In genomic region chr2:32559136-32559535, GRCh38 we compare ENCODE assay signal across 13 cellular contexts.
DNase-seq lines count a peak whose midpoint lies in the region; ATAC-seq and TF ChIP-seq lines count a peak whose summit lies in the region.
"Had no signal": no experiment of that assay in that cellular context is flagged by ENCODE, and none has a peak within 500 bp of the region (broad histone marks: within the 10 kb centered on the region; RNA-seq: fewer than 3 reads in every experiment).

No MANE protein-coding gene starts in this region.

- TF ChIP-seq EP300 in SK-N-SH (IDR thresholded peaks at IDR 0.05; ENCODE audit: borderline replicate concordance in 1 of 2, low read depth in 1 of 2, low read length in 1 of 2), result no peak

- H2AFZ ChIP-seq in SK-N-SH (ENCODE audit: low read depth) (no peak overlapping the region), PC-3 (ENCODE audit: low read length) (no peak overlapping the region)

- H3K9ac ChIP-seq in SK-N-SH (no peak overlapping the region), PC-3 (ENCODE audit: low read length) (no peak overlapping the region)

- H3K4me2 ChIP-seq in SK-N-SH, result no peak overlapping the region
- no peak overlapping the region for H3K4me2 ChIP-seq in PC-3 (ENCODE audit: low read length)

- POLR2A ChIA-PET in SK-N-SH (lab: Yijun Ruan, JAX) (no interaction called here), PC-3 (lab: Charles Lee; ENCODE audit: unreplicated experiment) (no interaction called here)

- intact Hi-C loops in dorsolateral prefrontal cortex (cut with DNase I) (loop anchor here (5.0 to 10.0 kb wide), 5 partner anchors 68 to 1026 kb away; partner anchors contain the start of genes LTBP1 (in 1 of the 2) and TTC27 (in 1 of the 2)), PC-3 (cut with micrococcal nuclease) (no loop called here)

- TF ChIP-seq CTCF in SK-N-SH (IDR thresholded peaks at IDR 0.05) (no peak), dorsolateral prefrontal cortex (IDR thresholded peaks at IDR 0.05 in 54 of 56, conservative IDR thresholded peaks at IDR 0.05 in 2 of 56; ENCODE audit: low read depth in 1 of 56, partially characterized antibody in 56 of 56) (peak in 2 of 56 donors; percentile 17), PC-3 (conservative IDR thresholded peaks at IDR 0.05; ENCODE audit: low read depth, low read length) (no peak)

- H3K4me3 ChIP-seq in SK-N-SH (ENCODE audit: low read depth in 2 of 2, low read length in 1 of 2), result no peak overlapping the region
- H3K4me3 ChIP-seq in dorsolateral prefrontal cortex, result peak overlapping the region in 23 of 59 donors; percentile 0 to 53 (median 17)
- H3K4me3 ChIP-seq in PC-3 (ENCODE audit: low read length), result no peak overlapping the region
- H3K4me3 ChIP-seq: psoas muscle, upper lobe of left lung had no signal

- H3K4me1 ChIP-seq in SK-N-SH (ENCODE audit: control insufficient read depth in 1 of 2, insufficient read depth in 2 of 2, low read depth in 1 of 2, low read length in 1 of 2) (no peaks in the 10 kb centered on the region), PC-3 (ENCODE audit: insufficient read depth, low read length) (no peaks in the 10 kb centered on the region)
- H3K4me1 ChIP-seq: psoas muscle had no signal

- H3K27ac ChIP-seq in SK-N-SH (ENCODE audit: low read depth in 2 of 2, low read length in 1 of 2) (peak overlapping the region in 1 of 2 experiments; percentile 18; a peak in 1 of 4 replicates), dorsolateral prefrontal cortex (peak overlapping the region; percentile 45 to 96 (median 87)), PC-3 (ENCODE audit: low read length) (no peak overlapping the region)
- H3K27ac ChIP-seq: psoas muscle, upper lobe of left lung had no signal

- H3K9me3 ChIP-seq in SK-N-SH, result no peaks in the 10 kb centered on the region
- no peaks in the 10 kb centered on the region for H3K9me3 ChIP-seq in PC-3 (ENCODE audit: low read length)
- H3K9me3 ChIP-seq: psoas muscle, upper lobe of left lung had no signal

- 97% methylated on average over 3 of the region's 3 CpGs for WGBS in SK-N-SH (ENCODE audit: low lambda C conversion rate)

- H3K27me3 ChIP-seq in SK-N-SH (ENCODE audit: insufficient read depth), result no peaks in the 10 kb centered on the region
- no peaks in the 10 kb centered on the region for H3K27me3 ChIP-seq in dorsolateral prefrontal cortex
- no peaks in the 10 kb centered on the region for H3K27me3 ChIP-seq in PC-3 (ENCODE audit: low read length)
- H3K27me3 ChIP-seq: upper lobe of left lung had no signal

- H3K9me2 ChIP-seq in SK-N-SH (no peaks in the 10 kb centered on the region), PC-3 (replicated peaks; ENCODE audit: low read length) (no peaks in the 10 kb centered on the region)

- CTCF ChIA-PET in SK-N-SH (lab: Yijun Ruan, JAX) (interaction anchor here (1.1 to 2.5 kb wide), 4 partner anchors 10 to 813 kb away, joined by 3 to 8 read pairs (median 4); no protein-coding TSS in a partner anchor), PC-3 (lab: Charles Lee) (no interaction called here)

- H3K36me3 ChIP-seq in SK-N-SH (replicated peaks in 1 of 2; ENCODE audit: control insufficient read depth in 1 of 2, insufficient read depth in 2 of 2, low read length in 1 of 2) (peaks cover 32 to 46% of the 10 kb centered on the region in 2 experiments), PC-3 (ENCODE audit: low read depth, low read length) (peaks cover 12% of the 10 kb centered on the region)

- H3K79me2 ChIP-seq in SK-N-SH (ENCODE audit: insufficient read depth) (0 out of 2 replicates have a peak, but pooled peaks cover 3% of the 10 kb centered on the region), PC-3 (ENCODE audit: low read length) (no peaks in the 10 kb centered on the region)

- ATAC-seq in SK-N-SH treated with all-trans-retinoic acid at 6 μM for 48 hours (no peak), PC-3 (no peak), esophagus mucosa (no peak)

- H4K20me1 ChIP-seq in SK-N-SH (ENCODE audit: insufficient read depth) (no peaks in the 10 kb centered on the region), PC-3 (ENCODE audit: low read length) (no peaks in the 10 kb centered on the region)

- no peak for DNase-seq in SK-N-SH
- peak in 9 of 10 donors; percentile 11 to 85 (median 72) for DNase-seq in dorsolateral prefrontal cortex
- DNase-seq in iris pigment epithelial cell (ENCODE audit: low read depth), result peak; percentile 54
- DNase-seq in superior temporal gyrus (ENCODE audit: extremely low spot score), result peak; percentile 93
- no peak for DNase-seq in NCI-H2107 treated with DMSO at 0.1 percent for 48 hours (lab: John Stamatoyannopoulos, UW; ENCODE audit: unreplicated experiment)
- no peak for DNase-seq in PC-3
- DNase-seq: activated CD4-positive, alpha-beta T cell treated with anti-CD3 and anti-CD28 coated beads for 1 hour; activated effector memory CD4-positive, alpha-beta T cell treated with Interleukin-2 at 50 U/mL for 16 hours; NCI-H2081 treated with DMSO at 0.1 percent for 48 hours; psoas muscle had no signal

- TF ChIP-seq RAD21 in SK-N-SH (IDR thresholded peaks at IDR 0.05; ENCODE audit: low read length), result no peak

- peaks cover 15% of the 10 kb centered on the region for H3F3A ChIP-seq in SK-N-SH (replicated peaks; ENCODE audit: insufficient read depth)
- H3F3A ChIP-seq in PC-3 (ENCODE audit: low read length, unreplicated experiment), result no peaks in the 10 kb centered on the region

- no TSS peak for BruUV-seq in PC-3 (replicated peaks; lab: Mats Ljungman, UMichigan)

TF ChIP-seq in SK-N-SH treated with all-trans-retinoic acid at 6 μM for 48 hours, 23 proteins besides CTCF, POLR2A, EP300 and RAD21 (continues in another document):
- TF ChIP-seq ZFP3 (CRISPR knock-in tag; IDR thresholded peaks at IDR 0.05) (no peak), PPARA (CRISPR knock-in tag; IDR thresholded peaks at IDR 0.05; ENCODE audit: borderline replicate concordance) (no peak), ISL1 (CRISPR knock-in tag; IDR thresholded peaks at IDR 0.05) (0 out of 2 replicates have a peak, but pooled peaks have one; percentile 27), ZNF8 (CRISPR knock-in tag; IDR thresholded peaks at IDR 0.05) (no peak), CREB5 (CRISPR knock-in tag; IDR thresholded peaks at IDR 0.05; ENCODE audit: low read depth) (no peak)

TF ChIP-seq in SK-N-SH, 30 proteins besides CTCF, POLR2A, EP300 and RAD21:
- no peak for TF ChIP-seq RFX5 (IDR thresholded peaks at IDR 0.05; ENCODE audit: low read length)
- TF ChIP-seq TAF1 (IDR thresholded peaks at IDR 0.05; ENCODE audit: borderline replicate concordance, low read depth, low read length), result no peak
- no peak for TF ChIP-seq TEAD4 (IDR thresholded peaks at IDR 0.05; ENCODE audit: borderline replicate concordance, insufficient read depth)
- no peak for TF ChIP-seq PBX3 (IDR thresholded peaks at IDR 0.05)
- no peak for TF ChIP-seq RCOR1 (IDR thresholded peaks at IDR 0.05; ENCODE audit: low read length)
- TF ChIP-seq MXI1 (IDR thresholded peaks at IDR 0.05; ENCODE audit: low read depth, low read length), result no peak
- no peak for TF ChIP-seq YY1 (IDR thresholded peaks at IDR 0.05; ENCODE audit: low read depth)
- no peak for TF ChIP-seq GABPA (IDR thresholded peaks at IDR 0.05; ENCODE audit: low read depth)
- no peak for TF ChIP-seq FOXJ3 (CRISPR knock-in tag; IDR thresholded peaks at IDR 0.05)
- no peak for TF ChIP-seq GATA2 (CRISPR knock-in tag; IDR thresholded peaks at IDR 0.05)
TF ChIP-seq in SK-N-SH: peak in this region for 0.

Comparison
In these comparisons a context has a peak if more than half of its experiments do, and no peak if none do; other contexts are left out.
1. DNase-seq: peak in dorsolateral prefrontal cortex (9 of 10), iris pigment epithelial cell (single experiment) and superior temporal gyrus (single experiment); none in SK-N-SH (single experiment), NCI-H2107 treated with DMSO at 0.1 percent for 48 hours (single experiment) and PC-3 (single experiment).